Comparison of ENCODE assay signal across 13 cellular contexts in genomic region chr3:14256561-14257342, GRCh38.
A peak's percentile ranks its signal among the peaks of the same experiment; 100 is the strongest.
DNase-seq lines count a peak whose midpoint lies in the region; ATAC-seq and TF ChIP-seq lines count a peak whose summit lies in the region.
"Had no signal": no experiment of that assay in that cellular context is flagged by ENCODE, and none has a peak within 500 bp of the region (broad histone marks: within the 10 kb centered on the region; RNA-seq: fewer than 3 reads in every experiment).

No MANE protein-coding gene starts in this region.

- H3K9me3 ChIP-seq in heart right ventricle, result no peaks in the 10 kb centered on the region
- H3K9me3 ChIP-seq in RWPE2 (ENCODE audit: severe bottlenecking), result no peaks in the 10 kb centered on the region
- H3K9me3 ChIP-seq in testis, result no peaks in the 10 kb centered on the region
- no peaks in the 10 kb centered on the region for H3K9me3 ChIP-seq in CD8-positive, alpha-beta T cell (ENCODE audit: low read length)

- DNase-seq in heart right ventricle (no peak), Right ventricle myocardium superior (no peak), RWPE2 (ENCODE audit: low spot score) (no peak), kidney epithelial cell (ENCODE audit: low read depth) (no peak), testis (peak; percentile 44)
- DNase-seq in CD8-positive, alpha-beta T cell, result no peak
- DNase-seq in central memory CD4-positive, alpha-beta T cell, result no peak
- no peak for DNase-seq in activated CD4-positive, alpha-beta T cell treated with anti-CD3 and anti-CD28 coated beads, Interleukin-2, amount 50 U/mL, for 1 hour
- DNase-seq: activated CD8-positive, alpha-beta memory T cell treated with anti-CD3 and anti-CD28 coated beads for 24 hours; GDM1; left cardiac atrium; NCI-H1694 treated with DMSO at 0.1 percent for 48 hours had no signal

- peaks cover 2% of the 10 kb centered on the region for H3K27me3 Mint-ChIP-seq in CD8-positive, alpha-beta T cell (ENCODE audit: low read depth)
- H3K27me3 Mint-ChIP-seq: activated naive CD8-positive, alpha-beta T cell had no signal

- no peak for TF ChIP-seq CTCF in heart right ventricle (IDR thresholded peaks at IDR 0.05)
- no peak for TF ChIP-seq CTCF in RWPE2 (IDR thresholded peaks at IDR 0.05; ENCODE audit: poor library complexity, severe bottlenecking)
- TF ChIP-seq CTCF in kidney epithelial cell (IDR thresholded peaks at IDR 0.05; ENCODE audit: insufficient read depth, low read length, poor library complexity, severe bottlenecking), result peak; percentile 12
- TF ChIP-seq CTCF in testis (IDR thresholded peaks at IDR 0.05), result no peak
- no peak for TF ChIP-seq CTCF in CD8-positive, alpha-beta T cell (IDR thresholded peaks at IDR 0.05)

- no peaks in the 10 kb centered on the region for H3K4me1 Mint-ChIP-seq in CD8-positive, alpha-beta T cell (ENCODE audit: low read depth)

- intact Hi-C loops in heart right ventricle (cut with DNase I) (loop anchor here in 2 of 10 donors (5.0 to 10.0 kb wide), 2 partner anchors 52 to 136 kb away; no protein-coding TSS in a partner anchor), Right ventricle myocardium superior (cut with DNase I) (no loop called here), testis (cut with DNase I; ENCODE audit: low total_unique reads) (no loop called here)
- intact Hi-C loops in CD8-positive, alpha-beta T cell (cut with DNase I, micrococcal nuclease), result loop anchor here in 1 of 2 experiments (1.0 kb wide), 1 partner anchor 360 kb away; no protein-coding TSS in a partner anchor

- H3K36me3 ChIP-seq in heart right ventricle, result no peaks in the 10 kb centered on the region
- H3K36me3 ChIP-seq in RWPE2 (ENCODE audit: low read depth), result no peaks in the 10 kb centered on the region
- H3K36me3 ChIP-seq in kidney epithelial cell (ENCODE audit: control insufficient read depth, insufficient read depth, low read length), result no peaks in the 10 kb centered on the region
- H3K36me3 ChIP-seq in testis (ENCODE audit: low read depth, missing control alignments), result no peaks in the 10 kb centered on the region
- H3K36me3 ChIP-seq in CD8-positive, alpha-beta T cell (ENCODE audit: insufficient read depth, low read length), result no peaks in the 10 kb centered on the region

- H3K27ac ChIP-seq in heart right ventricle, result no peak overlapping the region
- H3K27ac ChIP-seq in RWPE2 (ENCODE audit: poor library complexity, severe bottlenecking), result no peak overlapping the region
- H3K27ac ChIP-seq in testis, result no peak overlapping the region
- H3K27ac ChIP-seq in CD8-positive, alpha-beta T cell (ENCODE audit: low read depth, low read length), result no peak overlapping the region

- no peak overlapping the region for H3K4me3 Mint-ChIP-seq in CD8-positive, alpha-beta T cell
- H3K4me3 Mint-ChIP-seq: activated naive CD8-positive, alpha-beta T cell had no signal

- 61 to 68% methylated on average over 9 of the region's 9 CpGs for WGBS in heart right ventricle, 2 donors
- 69 to 79% methylated on average over 9 of the region's 9 CpGs for whole genome bisulfite sequencing in testis, 2 donors

- H3K27me3 ChIP-seq in heart right ventricle, result peaks cover 0 to 26% (median 15%) of the 10 kb centered on the region in 7 donors
- no peaks in the 10 kb centered on the region for H3K27me3 ChIP-seq in RWPE2 (ENCODE audit: insufficient read depth, poor library complexity, severe bottlenecking)
- peaks cover 3% of the 10 kb centered on the region for H3K27me3 ChIP-seq in kidney epithelial cell (ENCODE audit: control insufficient read depth, insufficient read depth, low read length)
- H3K27me3 ChIP-seq in testis, result no peaks in the 10 kb centered on the region
- no peaks in the 10 kb centered on the region for H3K27me3 ChIP-seq in CD8-positive, alpha-beta T cell (ENCODE audit: insufficient read depth, low read length)

- H3K4me1 ChIP-seq in heart right ventricle (peaks cover 0 to 14% (median 7%) of the 10 kb centered on the region in 9 donors), RWPE2 (ENCODE audit: insufficient read depth, poor library complexity, severe bottlenecking) (no peaks in the 10 kb centered on the region), testis (peaks cover 7% of the 10 kb centered on the region)
- H3K4me1 ChIP-seq in CD8-positive, alpha-beta T cell (ENCODE audit: insufficient read depth, low read length), result no peaks in the 10 kb centered on the region

- POLR2A ChIA-PET in CD8-positive, alpha-beta T cell (lab: Charles Lee), result no interaction called here

- H3K27ac Mint-ChIP-seq in CD8-positive, alpha-beta T cell, result no peak overlapping the region
- H3K27ac Mint-ChIP-seq: activated naive CD8-positive, alpha-beta T cell had no signal

- H3K36me3 Mint-ChIP-seq in CD8-positive, alpha-beta T cell, result no peaks in the 10 kb centered on the region
- H3K36me3 Mint-ChIP-seq: activated naive CD8-positive, alpha-beta T cell had no signal

- H3K9me3 Mint-ChIP-seq in CD8-positive, alpha-beta T cell, result no peaks in the 10 kb centered on the region

- ATAC-seq in heart right ventricle (peak in 6 of 8 donors; percentile 15 to 66 (median 20)), Right ventricle myocardium superior (ENCODE audit: poor library complexity) (no peak), RWPE2 (ENCODE audit: low read depth) (peak; percentile 66)
- no peak for ATAC-seq in CD8-positive, alpha-beta T cell

- no peak for TF ChIP-seq POLR2A in testis (IDR thresholded peaks at IDR 0.05)

- no peak overlapping the region for H3K4me3 ChIP-seq in heart right ventricle
- no peak overlapping the region for H3K4me3 ChIP-seq in RWPE2 (ENCODE audit: severe bottlenecking)
- H3K4me3 ChIP-seq in kidney epithelial cell (ENCODE audit: low read depth, low read length), result no peak overlapping the region
- no peak overlapping the region for H3K4me3 ChIP-seq in testis
- no peak overlapping the region for H3K4me3 ChIP-seq in CD8-positive, alpha-beta T cell (ENCODE audit: low read depth, low read length)

- CTCF ChIA-PET in CD8-positive, alpha-beta T cell (lab: Charles Lee), result interaction anchor here (0.8 to 12.6 kb wide), 2 partner anchors 208 to 360 kb away, joined by 3 to 204 read pairs; no protein-coding TSS in a partner anchor

Comparison
In these comparisons a context has a peak if more than half of its experiments do, and no peak if none do; other contexts are left out.
1. ATAC-seq: peak in heart right ventricle (6 of 8) and RWPE2 (single experiment); none in Right ventricle myocardium superior (single experiment) and CD8-positive, alpha-beta T cell (single experiment).